Comparison of ENCODE assay signal across 8 cellular contexts in genomic region chr1:3504151-3504822, GRCh38. TPM values are rescaled to one million over a fixed set of nuclear protein-coding genes. Genes with fewer than 3 reads are reported as not detected.
DNase-seq lines count a peak whose midpoint lies in the region; ATAC-seq, FAIRE-seq and TF ChIP-seq lines count a peak whose summit lies in the region.

No MANE protein-coding gene starts in this region.

- intact Hi-C loops in ascending aorta (cut with DNase I) (loop anchor here (2.0 kb wide), 1 partner anchor 27 kb away; no protein-coding TSS in a partner anchor), right cardiac atrium (cut with DNase I) (no loop called here)

- FAIRE-seq in D721Med (lab: Jason Lieb, UNC) = no peak

- H3K27ac ChIP-seq in ascending aorta = peak overlapping the region; percentile 62 to 87
- H3K27ac ChIP-seq in right cardiac atrium (ENCODE audit: low read length) = no peak overlapping the region

- peak overlapping the region; percentile 75 for H3K4me2 ChIP-seq in skeletal muscle satellite cell (ENCODE audit: low read length)

- 67% methylated on average over 31 of the region's 31 CpGs for WGBS in right cardiac atrium

- H3K4me1 ChIP-seq in ascending aorta (peaks cover 16 to 19% of the 10 kb centered on the region in 2 donors), right cardiac atrium (ENCODE audit: control insufficient read depth, insufficient read depth, low read length) (no peaks in the 10 kb centered on the region), skeletal muscle satellite cell (ENCODE audit: control insufficient read depth, insufficient read depth, low read length) (peaks cover 18% of the 10 kb centered on the region)

- peak; percentile 46 to 66 for ATAC-seq in right cardiac atrium
- no peak for ATAC-seq in GM18519 (IDR thresholded peaks at IDR 0.05; ENCODE audit: low FRiP score, unreplicated experiment)

- TF ChIP-seq CTCF in ascending aorta (IDR thresholded peaks at IDR 0.05) (no peak), D721Med (IDR thresholded peaks at IDR 0.05; ENCODE audit: insufficient read depth, missing control alignments) (no peak)

- peak overlapping the region; percentile 73 for H3K9ac ChIP-seq in skeletal muscle satellite cell (ENCODE audit: low read depth, low read length)

- H3K9me3 ChIP-seq in ascending aorta = no peaks in the 10 kb centered on the region
- H3K9me3 ChIP-seq in right cardiac atrium (ENCODE audit: control insufficient read depth, low read length) = no peaks in the 10 kb centered on the region
- H3K9me3 ChIP-seq in skeletal muscle satellite cell (replicated peaks; ENCODE audit: low read length) = no peaks in the 10 kb centered on the region

- H3K27me3 ChIP-seq in ascending aorta (no peaks in the 10 kb centered on the region), right cardiac atrium (ENCODE audit: control insufficient read depth, insufficient read depth) (no peaks in the 10 kb centered on the region), skeletal muscle satellite cell (ENCODE audit: control insufficient read depth, insufficient read depth, low read length) (no peaks in the 10 kb centered on the region)

- peaks cover 65 to 83% of the 10 kb centered on the region in 2 donors for H3K36me3 ChIP-seq in ascending aorta
- H3K36me3 ChIP-seq in skeletal muscle satellite cell (ENCODE audit: insufficient read depth, low read length) = peaks cover 6% of the 10 kb centered on the region

- peak; percentile 70 for DNase-seq in H4 (ENCODE audit: low spot score)
- DNase-seq in ascending aorta (ENCODE audit: low spot score in 2 of 2) = peak; percentile 55 to 93
- peak; percentile 77 to 88 (median 81) for DNase-seq in right cardiac atrium
- no peak for DNase-seq in DMS79 treated with DMSO at 0.1 percent for 48 hours (lab: John Stamatoyannopoulos, UW)
- DNase-seq in NOMO-1 (lab: John Stamatoyannopoulos, UW; ENCODE audit: unreplicated experiment in 2 of 2) = no peak
- DNase-seq in D721Med (ENCODE audit: insufficient read length, low spot score) = no peak

- no peak overlapping the region for H3K4me3 ChIP-seq in ascending aorta
- H3K4me3 ChIP-seq in right cardiac atrium (ENCODE audit: low read length) = no peak overlapping the region
- H3K4me3 ChIP-seq in skeletal muscle satellite cell (ENCODE audit: low read length) = peak overlapping the region; percentile 49

RNA-seq across cellular contexts. Expression of gene ARHGEF16, which starts 49.8 kb away (rescaled TPM):
- 0.58 and 0.97 TPM in 2 replicates for total RNA-seq in H4 (2014; rRNA removed; shearing (Covaris generic))
- total RNA-seq in ascending aorta = not detected
- 1 to 10 TPM in 3 of 4 donors, under 1 TPM in 1; 0.28 to 2.5 (median 1.8) TPM for total RNA-seq in right cardiac atrium
- 1.4 TPM for polyA plus RNA-seq in right cardiac atrium
- total RNA-seq in skeletal muscle satellite cell (2012; rRNA removed) = under 0.01 and 0.22 TPM in 2 replicates

Comparison
In these comparisons a context has a peak if more than half of its experiments do, and no peak if none do; other contexts are left out.
1. DNase-seq: peak in H4 (single experiment), ascending aorta (2 of 2) and right cardiac atrium (3 of 3); none in DMS79 treated with DMSO at 0.1 percent for 48 hours (single experiment), NOMO-1 (0 of 2) and D721Med (single experiment).